ENCODE assay signal across 8 cellular contexts in genomic region chr12:57755454-57756372, GRCh38. TPM values are rescaled to one million over a fixed set of nuclear protein-coding genes. Genes with fewer than 3 reads are reported as not detected.
DNase-seq lines count a peak whose midpoint lies in the region; ATAC-seq lines count a peak whose summit lies in the region.

No MANE protein-coding gene starts in this region.

- intact Hi-C loops in cardiac septum (cut with DNase I) = no loop called here
- intact Hi-C loops in Right ventricle myocardium inferior (cut with DNase I) = no loop called here
- intact Hi-C loops in naive thymus-derived CD4-positive, alpha-beta T cell (cut with micrococcal nuclease) = loop anchor here (1.0 to 10.0 kb wide), 9 partner anchors 10 to 1931 kb away; partner anchors contain the start of genes DNAJC14 (in 1 of the 2), EEF1AKMT3 (in 1 of the 2), METTL1 (in 1 of the 2) and PRIM1 (in 1 of the 2)

- peak overlapping the region; percentile 82 to 95 (median 92) for H3K4me3 Mint-ChIP-seq in naive thymus-derived CD4-positive, alpha-beta T cell

- H3K4me3 ChIP-seq in effector memory CD4-positive, alpha-beta T cell (ENCODE audit: insufficient read depth, low read depth, low read length, poor library complexity, severe bottlenecking) = peak overlapping the region; percentile 54
- peak overlapping the region; percentile 61 for H3K4me3 ChIP-seq in naive thymus-derived CD4-positive, alpha-beta T cell (ENCODE audit: low read length)

- H3K27ac ChIP-seq in effector memory CD4-positive, alpha-beta T cell (ENCODE audit: insufficient read depth, low read length, poor library complexity, severe bottlenecking) = peak overlapping the region; percentile 80
- H3K27ac ChIP-seq in naive thymus-derived CD4-positive, alpha-beta T cell (ENCODE audit: low read depth, low read length) = peak overlapping the region; percentile 85

- peaks cover 4 to 25% (median 6%) of the 10 kb centered on the region in 5 donors for H3K36me3 Mint-ChIP-seq in naive thymus-derived CD4-positive, alpha-beta T cell

- H3K4me1 Mint-ChIP-seq in naive thymus-derived CD4-positive, alpha-beta T cell = peaks cover 47 to 71% (median 66%) of the 10 kb centered on the region in 7 donors

- DNase-seq in cardiac septum (ENCODE audit: low spot score) (peak; percentile 76), Right ventricle myocardium inferior (ENCODE audit: missing footprints) (no peak), UCSD-AML1 (lab: John Stamatoyannopoulos, UW; ENCODE audit: unreplicated experiment) (peak; percentile 15), GM19238 (ENCODE audit: insufficient read length, low spot score) (no peak)
- DNase-seq in effector memory CD4-positive, alpha-beta T cell = peak in 2 of 3 donors; percentile 35 to 39
- peak in 6 of 9 donors; percentile 35 to 58 (median 42) for DNase-seq in naive thymus-derived CD4-positive, alpha-beta T cell

- no peaks in the 10 kb centered on the region for H3K27me3 ChIP-seq in effector memory CD4-positive, alpha-beta T cell (replicated peaks; ENCODE audit: control insufficient read depth, insufficient read depth, low read length, poor library complexity, severe bottlenecking)
- H3K27me3 ChIP-seq in naive thymus-derived CD4-positive, alpha-beta T cell (ENCODE audit: control insufficient read depth in 2 of 2, insufficient read depth in 2 of 2, low read length in 2 of 2) = no peaks in the 10 kb centered on the region

- POLR2A ChIA-PET in naive thymus-derived CD4-positive, alpha-beta T cell (lab: Charles Lee) = interaction anchor here (0.7 to 3.3 kb wide), 11 partner anchors 10 to 140 kb away, joined by 3 to 17 read pairs (median 3); partner anchors contain the start of genes CYP27B1, EEF1AKMT3, METTL1 and TSPAN31

- peaks cover 41% of the 10 kb centered on the region for H3K4me1 ChIP-seq in effector memory CD4-positive, alpha-beta T cell (ENCODE audit: control insufficient read depth, insufficient read depth, low read length, poor library complexity, severe bottlenecking)
- peaks cover 35 to 49% of the 10 kb centered on the region in 2 donors for H3K4me1 ChIP-seq in naive thymus-derived CD4-positive, alpha-beta T cell (ENCODE audit: control insufficient read depth in 2 of 2, insufficient read depth in 2 of 2, low read length in 2 of 2)

- ATAC-seq in Right ventricle myocardium inferior (no peak), HG03108 (IDR thresholded peaks at IDR 0.05; ENCODE audit: unreplicated experiment) (no peak), HG02610 (IDR thresholded peaks at IDR 0.05; ENCODE audit: unreplicated experiment) (no peak)
- ATAC-seq in naive thymus-derived CD4-positive, alpha-beta T cell = no peak

- H3K36me3 ChIP-seq in effector memory CD4-positive, alpha-beta T cell (ENCODE audit: control insufficient read depth, insufficient read depth, low read length) = peaks cover 16% of the 10 kb centered on the region
- peaks cover 0 to 18% (median 0%) of the 10 kb centered on the region in 3 experiments for H3K36me3 ChIP-seq in naive thymus-derived CD4-positive, alpha-beta T cell (ENCODE audit: control insufficient read depth in 2 of 3, insufficient read depth in 3 of 3, low read length in 3 of 3)

- CTCF ChIA-PET in naive thymus-derived CD4-positive, alpha-beta T cell (lab: Charles Lee) = interaction anchor here (0.9 to 2.5 kb wide), 14 partner anchors 9 to 148 kb away, joined by 3 to 14 read pairs (median 6); partner anchors contain the start of genes CYP27B1, EEF1AKMT3, METTL1 and TSFM

- H3K9me3 Mint-ChIP-seq in naive thymus-derived CD4-positive, alpha-beta T cell = peaks cover 0 to 2% (median 0%) of the 10 kb centered on the region in 11 donors

- H3K9me3 ChIP-seq in effector memory CD4-positive, alpha-beta T cell (ENCODE audit: control insufficient read depth, low read length) = no peaks in the 10 kb centered on the region
- H3K9me3 ChIP-seq in naive thymus-derived CD4-positive, alpha-beta T cell (ENCODE audit: control insufficient read depth in 2 of 3, low read length in 3 of 3) = no peaks in the 10 kb centered on the region

- peak overlapping the region; percentile 5 to 91 (median 89) for H3K27ac Mint-ChIP-seq in naive thymus-derived CD4-positive, alpha-beta T cell

- H3K27me3 Mint-ChIP-seq in naive thymus-derived CD4-positive, alpha-beta T cell = peaks cover 0 to 2% (median 0%) of the 10 kb centered on the region in 5 donors

RNA-seq across cellular contexts. Expression of gene MARCHF9, which starts 0.8 kb away (rescaled TPM):
- total RNA-seq in cardiac septum (13.1 TPM), Right ventricle myocardium inferior (14.5 TPM)
- 10 to 100 TPM; 27.8 to 61.7 (median 44.4) TPM for total RNA-seq in naive thymus-derived CD4-positive, alpha-beta T cell
- 1 to 10 TPM; 3.2 to 6.6 TPM for polyA plus RNA-seq in naive thymus-derived CD4-positive, alpha-beta T cell

RNA-seq across cellular contexts. Expression of gene CDK4, which starts 3.6 kb away (rescaled TPM):
- total RNA-seq in cardiac septum (46.3 TPM), Right ventricle myocardium inferior (42.3 TPM)
- 100 to 1,000 TPM in 1 of 5 experiments, 10 to 100 TPM in 4; 23.8 to 108 (median 42.9) TPM for total RNA-seq in naive thymus-derived CD4-positive, alpha-beta T cell
- polyA plus RNA-seq in naive thymus-derived CD4-positive, alpha-beta T cell = 100 to 1,000 TPM in 1 of 2 donors, 10 to 100 TPM in 1; 77.6 to 105 TPM

RNA-seq across cellular contexts. Expression of gene TSPAN31, which starts 10.9 kb away (rescaled TPM):
- 25.1 TPM for total RNA-seq in cardiac septum
- 27.9 TPM for total RNA-seq in Right ventricle myocardium inferior
- 10 to 100 TPM; 12.3 to 23.9 (median 20.3) TPM for total RNA-seq in naive thymus-derived CD4-positive, alpha-beta T cell
- polyA plus RNA-seq in naive thymus-derived CD4-positive, alpha-beta T cell = 10 to 100 TPM; 50.1 to 50.5 TPM

RNA-seq across cellular contexts. Expression of gene CYP27B1, which starts 11.2 kb away (rescaled TPM):
- total RNA-seq in cardiac septum (0.24 TPM), Right ventricle myocardium inferior (0.49 TPM)
- 1 to 10 TPM in 4 of 5 experiments, under 1 TPM in 1; 0.97 to 2.6 (median 1.7) TPM for total RNA-seq in naive thymus-derived CD4-positive, alpha-beta T cell
- polyA plus RNA-seq in naive thymus-derived CD4-positive, alpha-beta T cell = under 1 TPM in 1 of 2 donors, not detected in 1; 0.20 TPM

RNA-seq across cellular contexts. Expression of gene METTL1, which starts 16.2 kb away (rescaled TPM):
- total RNA-seq in cardiac septum (13.3 TPM), Right ventricle myocardium inferior (7.0 TPM)
- 10 to 100 TPM; 11.8 to 30.9 (median 16.0) TPM for total RNA-seq in naive thymus-derived CD4-positive, alpha-beta T cell
- 10 to 100 TPM; 13.1 to 20.5 TPM for polyA plus RNA-seq in naive thymus-derived CD4-positive, alpha-beta T cell

Comparison
In these comparisons a context has a peak if more than half of its experiments do, and no peak if none do; other contexts are left out.
1. DNase-seq: peak in cardiac septum (single experiment), UCSD-AML1 (single experiment), effector memory CD4-positive, alpha-beta T cell (2 of 3) and naive thymus-derived CD4-positive, alpha-beta T cell (6 of 9); none in Right ventricle myocardium inferior (single experiment) and GM19238 (single experiment).
2. intact Hi-C loops: an anchor here in naive thymus-derived CD4-positive, alpha-beta T cell (1.0 to 10.0 kb wide); none called in cardiac septum and Right ventricle myocardium inferior.